In genomic region chr2:183093857-183094657, GRCh38 we compare ENCODE assay signal across 1 cellular context.
TF ChIP-seq lines count a peak whose summit lies in the region.

No MANE protein-coding gene starts in this region.

TF ChIP-seq in SK-N-SH, 30 proteins besides CTCF, POLR2A, EP300 and RAD21 (continued from another document):
- TF ChIP-seq PBX3 (IDR thresholded peaks at IDR 0.05) = no peak
- no peak for TF ChIP-seq GABPA (IDR thresholded peaks at IDR 0.05; ENCODE audit: low read depth)
- TF ChIP-seq CHD2 (IDR thresholded peaks at IDR 0.05; ENCODE audit: low read length, partially characterized antibody) = no peak
- no peak for TF ChIP-seq USF1 (IDR thresholded peaks at IDR 0.05; ENCODE audit: borderline replicate concordance, low read depth)
- peak; percentile 52; the same call in 1 of the 2 replicates for TF ChIP-seq JUND (IDR thresholded peaks at IDR 0.05)
- TF ChIP-seq NRF1 (IDR thresholded peaks at IDR 0.05; ENCODE audit: low read depth, low read length) = no peak
- no peak for TF ChIP-seq RCOR1 (IDR thresholded peaks at IDR 0.05; ENCODE audit: low read length)
- TF ChIP-seq MXI1 (IDR thresholded peaks at IDR 0.05; ENCODE audit: low read depth, low read length) = no peak
- peak; percentile 46; the same call in 1 of the 2 replicates for TF ChIP-seq TCF12 (IDR thresholded peaks at IDR 0.05)
- TF ChIP-seq GATA2 (CRISPR knock-in tag; IDR thresholded peaks at IDR 0.05) = no peak
- TF ChIP-seq MAX (IDR thresholded peaks at IDR 0.05; ENCODE audit: low read depth) = no peak
